18 cellular contexts compared by ENCODE assay signal in genomic region chr7:7577888-7578287, GRCh38. TPM values are rescaled to one million over a fixed set of nuclear protein-coding genes. Genes with fewer than 3 reads are reported as not detected.
DNase-seq lines count a peak whose midpoint lies in the region; ATAC-seq and TF ChIP-seq lines count a peak whose summit lies in the region.
"Had no signal": no experiment of that assay in that cellular context is flagged by ENCODE, and none has a peak within 500 bp of the region (broad histone marks: within the 10 kb centered on the region; RNA-seq: fewer than 3 reads in every experiment).

No MANE protein-coding gene starts in this region.

- no peak overlapping the region for H3K9ac ChIP-seq in DND-41 (ENCODE audit: low read depth, low read length)

- 0 out of 2 replicates have a peak, but pooled peaks cover 2% of the 10 kb centered on the region for H3K79me2 ChIP-seq in DND-41 (ENCODE audit: insufficient read depth, low read length)

- TF ChIP-seq CTCF in DND-41 (IDR thresholded peaks at IDR 0.05; ENCODE audit: borderline replicate concordance, extremely low read depth, low read length, poor library complexity, severe bottlenecking): no peak

- H3K4me2 ChIP-seq in DND-41 (ENCODE audit: insufficient read depth, low read length): no peak overlapping the region

- H3K27me3 ChIP-seq in DND-41 (ENCODE audit: insufficient read depth, low read length, poor library complexity): no peaks in the 10 kb centered on the region

- H2AFZ ChIP-seq in DND-41 (ENCODE audit: low read depth, low read length): no peak overlapping the region

- H3K9me3 ChIP-seq in DND-41 (ENCODE audit: insufficient read depth, low read length, severe bottlenecking): no peaks in the 10 kb centered on the region
- H3K9me3 ChIP-seq: psoas muscle had no signal

- ATAC-seq in DND-41 (ENCODE audit: insufficient read depth, low read depth) (peak; percentile 37; the same call in 1 of the 3 replicates), GM21447 (IDR thresholded peaks at IDR 0.05; ENCODE audit: unreplicated experiment) (peak; percentile 72), HG03354 (IDR thresholded peaks at IDR 0.05; ENCODE audit: poor library complexity, severe bottlenecking, unreplicated experiment) (peak; percentile 72), HG02678 (IDR thresholded peaks at IDR 0.05; ENCODE audit: unreplicated experiment) (no peak)
- ATAC-seq: psoas muscle; stimulated activated effector memory CD8-positive, alpha-beta T cell treated with anti-CD3 and anti-CD28 coated beads, Interleukin-12 subunit alpha, Interleukin-12 subunit beta, amount 100 ng/mL, for 72 hours; WTC11 had no signal

- no peaks in the 10 kb centered on the region for H4K20me1 ChIP-seq in DND-41 (ENCODE audit: insufficient read depth, low read length)

- DNase-seq in DND-41 (no peak), RPMI8226 (peak; percentile 53), NCI-H2171 (lab: John Stamatoyannopoulos, UW) (no peak), mesenteric fat pad (ENCODE audit: low spot score) (no peak), NCI-H128 (lab: John Stamatoyannopoulos, UW; ENCODE audit: unreplicated experiment) (no peak)
- DNase-seq: activated T-cell treated with anti-CD3 and anti-CD28 coated beads for 4 hours; H7; MM.1S; NCI-H510A; psoas muscle; Right ventricle myocardium superior; stimulated activated CD4-positive, alpha-beta T cell treated with anti-CD3 and anti-CD28 coated beads, Interleukin-2, amount 100 ng/mL, for 24 hours had no signal

- H3K27ac ChIP-seq in DND-41 (ENCODE audit: low read length): no peak overlapping the region
- H3K27ac ChIP-seq: coronary artery, psoas muscle had no signal

- no peak overlapping the region for H3K4me3 ChIP-seq in DND-41 (ENCODE audit: low read depth in 1 of 2, low read length in 2 of 2)
- H3K4me3 ChIP-seq: coronary artery, psoas muscle had no signal

- H3K36me3 ChIP-seq in DND-41 (ENCODE audit: insufficient read depth, low read length): peaks cover 7% of the 10 kb centered on the region; the same call in 1 of the 2 replicates

- no peaks in the 10 kb centered on the region for H3K4me1 ChIP-seq in DND-41 (ENCODE audit: insufficient read depth, low read length)

RNA-seq across cellular contexts. Expression of gene MIOS, which starts 11.2 kb away (rescaled TPM):
- 26.2 TPM for total RNA-seq in mesenteric fat pad

RNA-seq across cellular contexts. Expression of gene COL28A1, which starts 42.2 kb away (rescaled TPM):
- 0.22 TPM for total RNA-seq in mesenteric fat pad
